19 cellular contexts compared by ENCODE assay signal in genomic region chr13:110227416-110227815, GRCh38.
"Had no signal": no experiment of that assay in that cellular context is flagged by ENCODE, and none has a peak within 500 bp of the region (broad histone marks: within the 10 kb centered on the region; RNA-seq: fewer than 3 reads in every experiment).

No MANE protein-coding gene starts in this region.

- ATAC-seq: activated T-helper 17 cell treated with anti-CD3 and anti-CD28 coated beads, Interleukin-2, amount 50 U/mL, for 72 hours; body of pancreas; left lobe of liver; right cardiac atrium; T-helper 17 cell had no signal

- H3K27ac ChIP-seq: neural progenitor cell had no signal

- H3K9me3 Mint-ChIP-seq: activated B cell treated with CpG ODN at 0.5 μM for 24 hours; activated CD4-positive, alpha-beta T cell treated with anti-CD3 and anti-CD28 coated beads, Interleukin-2, amount 10 ng/mL, durations not matched to agents 24 days and 14 days; activated naive CD4-positive, alpha-beta T cell treated with anti-CD3 and anti-CD28 coated beads for 36 hours; activated T-helper 17 cell treated with anti-CD3 and anti-CD28 coated beads, Interleukin-2, amount 50 U/mL, for 72 hours; neural progenitor cell had no signal

- H3K4me3 Mint-ChIP-seq: activated B cell treated with CpG ODN at 0.5 μM for 24 hours; activated CD4-positive, alpha-beta T cell treated with anti-CD3 and anti-CD28 coated beads, Interleukin-2, amount 10 ng/mL, durations not matched to agents 24 days and 14 days; activated naive CD4-positive, alpha-beta T cell treated with anti-CD3 and anti-CD28 coated beads for 36 hours; activated T-helper 17 cell treated with anti-CD3 and anti-CD28 coated beads, Interleukin-2, amount 50 U/mL, for 72 hours; neural progenitor cell; T-helper 17 cell had no signal

- H3K9ac ChIP-seq: neural progenitor cell had no signal

- H3K36me3 ChIP-seq: esophagus squamous epithelium, neural progenitor cell had no signal

- DNase-seq: activated B cell treated with CpG ODN at 0.5 μM for 24 hours; activated CD4-positive, alpha-beta T cell treated with anti-CD3 and anti-CD28 coated beads, Interleukin-2, amount 10 ng/mL, durations not matched to agents 24 days and 14 days; activated CD8-positive, alpha-beta memory T cell treated with anti-CD3 and anti-CD28 coated beads for 24 hours; activated naive CD4-positive, alpha-beta T cell treated with anti-CD3 and anti-CD28 coated beads for 36 hours; body of pancreas; dermis blood vessel endothelial cell; esophagus squamous epithelium; foreskin fibroblast; head of caudate nucleus; mesendoderm; right cardiac atrium; stimulated activated CD4-positive, alpha-beta T cell treated with anti-CD3 and anti-CD28 coated beads, Interleukin-12 subunit alpha, Interleukin-12 subunit beta, amount 100 ng/mL, for 4 hours; stimulated activated naive CD4-positive, alpha-beta T cell; T-helper 17 cell had no signal

- H3K27ac Mint-ChIP-seq: activated B cell treated with CpG ODN at 0.5 μM for 24 hours; activated CD4-positive, alpha-beta T cell treated with anti-CD3 and anti-CD28 coated beads, Interleukin-2, amount 10 ng/mL, durations not matched to agents 24 days and 14 days; activated naive CD4-positive, alpha-beta T cell treated with anti-CD3 and anti-CD28 coated beads for 36 hours; activated T-helper 17 cell treated with anti-CD3 and anti-CD28 coated beads, Interleukin-2, amount 50 U/mL, for 72 hours; neural progenitor cell; T-helper 17 cell had no signal

- H2AFZ ChIP-seq: neural progenitor cell had no signal

- H3K9me3 ChIP-seq: body of pancreas, esophagus squamous epithelium had no signal

- H3K4me2 ChIP-seq: neural progenitor cell had no signal

- H3K4me1 Mint-ChIP-seq: activated B cell treated with CpG ODN at 0.5 μM for 24 hours; activated CD4-positive, alpha-beta T cell treated with anti-CD3 and anti-CD28 coated beads, Interleukin-2, amount 10 ng/mL, durations not matched to agents 24 days and 14 days; activated T-helper 17 cell treated with anti-CD3 and anti-CD28 coated beads, Interleukin-2, amount 50 U/mL, for 72 hours; T-helper 17 cell had no signal

- H3K4me3 ChIP-seq: body of pancreas, esophagus squamous epithelium, neural progenitor cell had no signal

- H3K27me3 ChIP-seq: body of pancreas, esophagus squamous epithelium, neural progenitor cell had no signal

- FAIRE-seq: TTC549, urothelium cell line had no signal
